Comparison of ENCODE assay signal across 10 cellular contexts in genomic region chr20:45342863-45343444, GRCh38. TPM values are rescaled to one million over a fixed set of nuclear protein-coding genes. Genes with fewer than 3 reads are reported as not detected.
A peak's percentile ranks its signal among the peaks of the same experiment; 100 is the strongest.
DNase-seq lines count a peak whose midpoint lies in the region; ATAC-seq and TF ChIP-seq lines count a peak whose summit lies in the region.
"Had no signal": no experiment of that assay in that cellular context is flagged by ENCODE, and none has a peak within 500 bp of the region (broad histone marks: within the 10 kb centered on the region; RNA-seq: fewer than 3 reads in every experiment).

No MANE protein-coding gene starts in this region.

- no peak for TF ChIP-seq CTCF in epithelial cell of esophagus (IDR thresholded peaks at IDR 0.05; ENCODE audit: insufficient read depth, low read depth, low read length, missing control alignments)
- no peak for TF ChIP-seq CTCF in nephron (IDR thresholded peaks at IDR 0.05; ENCODE audit: unreplicated experiment in 3 of 3)

- H3K36me3 Mint-ChIP-seq in stimulated activated naive CD8-positive, alpha-beta T cell treated with anti-CD3 and anti-CD28 coated beads, Interleukin-15, Interleukin-2, amounts not matched to agents 100 ng/mL and 50 ng/mL, for 24 hours (ENCODE audit: low read depth), result peaks cover 57% of the 10 kb centered on the region
- no peaks in the 10 kb centered on the region for H3K36me3 Mint-ChIP-seq in nephron (ENCODE audit: low read depth)
- H3K36me3 Mint-ChIP-seq in activated naive CD4-positive, alpha-beta T cell treated with anti-CD3 and anti-CD28 coated beads, Interleukin-2, amount 50 U/mL, for 72 hours, result peaks cover 4% of the 10 kb centered on the region in 2 donors

- peak overlapping the region; percentile 63 for H3K4me3 ChIP-seq in epithelial cell of esophagus (ENCODE audit: low read length)

- H3K9me3 Mint-ChIP-seq in stimulated activated naive CD8-positive, alpha-beta T cell treated with anti-CD3 and anti-CD28 coated beads, Interleukin-15, Interleukin-2, amounts not matched to agents 100 ng/mL and 50 ng/mL, for 24 hours, result no peaks in the 10 kb centered on the region
- no peaks in the 10 kb centered on the region for H3K9me3 Mint-ChIP-seq in nephron
- no peaks in the 10 kb centered on the region for H3K9me3 Mint-ChIP-seq in activated naive CD4-positive, alpha-beta T cell treated with anti-CD3 and anti-CD28 coated beads, Interleukin-2, amount 50 U/mL, for 72 hours

- H3K4me3 Mint-ChIP-seq in stimulated activated naive CD8-positive, alpha-beta T cell treated with anti-CD3 and anti-CD28 coated beads, Interleukin-15, Interleukin-2, amounts not matched to agents 100 ng/mL and 50 ng/mL, for 24 hours, result peak overlapping the region; percentile 20
- peak overlapping the region in 2 of 3 experiments; percentile 68 to 74 for H3K4me3 Mint-ChIP-seq in nephron

- no peak overlapping the region for H3K27ac Mint-ChIP-seq in stimulated activated naive CD8-positive, alpha-beta T cell treated with anti-CD3 and anti-CD28 coated beads, Interleukin-15, Interleukin-2, amounts not matched to agents 100 ng/mL and 50 ng/mL, for 24 hours
- H3K27ac Mint-ChIP-seq in nephron, result peak overlapping the region; percentile 91 to 99 (median 98)
- H3K27ac Mint-ChIP-seq in activated naive CD4-positive, alpha-beta T cell treated with anti-CD3 and anti-CD28 coated beads, Interleukin-2, amount 50 U/mL, for 72 hours, result no peak overlapping the region

- peaks cover 4% of the 10 kb centered on the region for H3K27me3 Mint-ChIP-seq in stimulated activated naive CD8-positive, alpha-beta T cell treated with anti-CD3 and anti-CD28 coated beads, Interleukin-15, Interleukin-2, amounts not matched to agents 100 ng/mL and 50 ng/mL, for 24 hours
- peaks cover 13% of the 10 kb centered on the region for H3K27me3 Mint-ChIP-seq in nephron (ENCODE audit: low read depth)

- ATAC-seq in stimulated activated naive CD8-positive, alpha-beta T cell treated with anti-CD3 and anti-CD28 coated beads, Interleukin-15, Interleukin-2, amounts not matched to agents 100 U/mL and 50 U/mL, for 24 hours, result no peak
- ATAC-seq in activated naive CD4-positive, alpha-beta T cell treated with anti-CD3 and anti-CD28 coated beads, Interleukin-2, amount 50 U/mL, for 72 hours, result no peak
- ATAC-seq in HG03025 (IDR thresholded peaks at IDR 0.05; ENCODE audit: low FRiP score, unreplicated experiment) (no peak), GM18867 (IDR thresholded peaks at IDR 0.05; ENCODE audit: unreplicated experiment) (no peak), GM18517 (IDR thresholded peaks at IDR 0.05; ENCODE audit: unreplicated experiment) (no peak)

- DNase-seq in stimulated activated naive CD8-positive, alpha-beta T cell treated with anti-CD3 and anti-CD28 coated beads, Interleukin-15, Interleukin-2, amounts not matched to agents 100 U/mL and 50 U/mL, for 24 hours, result no peak
- DNase-seq in epithelial cell of esophagus (ENCODE audit: low read depth), result no peak
- no peak for DNase-seq in activated naive CD4-positive, alpha-beta T cell treated with anti-CD3 and anti-CD28 coated beads, Interleukin-2, amount 50 U/mL, for 72 hours (ENCODE audit: low spot score in 2 of 2)
- DNase-seq: stimulated activated naive CD4-positive, alpha-beta T cell had no signal

- H3K4me1 Mint-ChIP-seq in stimulated activated naive CD8-positive, alpha-beta T cell treated with anti-CD3 and anti-CD28 coated beads, Interleukin-15, Interleukin-2, amounts not matched to agents 100 ng/mL and 50 ng/mL, for 24 hours (ENCODE audit: low read depth), result peaks cover 49% of the 10 kb centered on the region
- peaks cover 80% of the 10 kb centered on the region for H3K4me1 Mint-ChIP-seq in nephron

RNA-seq across cellular contexts. Expression of gene SDC4, which starts 5.3 kb away (rescaled TPM):
- total RNA-seq in activated naive CD4-positive, alpha-beta T cell treated with anti-CD3 and anti-CD28 coated beads, Interleukin-2, amount 50 U/mL, for 72 hours, result 10 to 100 TPM; 23.5 to 33.0 TPM

RNA-seq across cellular contexts. Expression of gene SYS1, which starts 20.0 kb away (rescaled TPM):
- total RNA-seq in activated naive CD4-positive, alpha-beta T cell treated with anti-CD3 and anti-CD28 coated beads, Interleukin-2, amount 50 U/mL, for 72 hours, result 10 to 100 TPM; 28.0 to 33.3 TPM

RNA-seq across cellular contexts. Expression of gene MATN4, which starts 34.9 kb away (rescaled TPM):
- 1 to 10 TPM in 1 of 2 donors, under 1 TPM in 1; 0.11 to 1.4 TPM for total RNA-seq in activated naive CD4-positive, alpha-beta T cell treated with anti-CD3 and anti-CD28 coated beads, Interleukin-2, amount 50 U/mL, for 72 hours

RNA-seq across cellular contexts. Expression of gene TP53TG5, which starts 35.2 kb away (rescaled TPM):
- total RNA-seq in activated naive CD4-positive, alpha-beta T cell treated with anti-CD3 and anti-CD28 coated beads, Interleukin-2, amount 50 U/mL, for 72 hours, result under 1 TPM; 0.16 to 0.45 TPM

RNA-seq across cellular contexts. Expression of gene RBPJL, which starts 36.3 kb away (rescaled TPM):
- not detected for total RNA-seq in activated naive CD4-positive, alpha-beta T cell treated with anti-CD3 and anti-CD28 coated beads, Interleukin-2, amount 50 U/mL, for 72 hours
- total RNA-seq: posterior vena cava had no signal

Comparison
In these comparisons a context has a peak if more than half of its experiments do, and no peak if none do; other contexts are left out.
1. H3K27ac Mint-ChIP-seq: peak in nephron (3 of 3); none in stimulated activated naive CD8-positive, alpha-beta T cell treated with anti-CD3 and anti-CD28 coated beads, Interleukin-15, Interleukin-2, amounts not matched to agents 100 ng/mL and 50 ng/mL, for 24 hours (single experiment) and activated naive CD4-positive, alpha-beta T cell treated with anti-CD3 and anti-CD28 coated beads, Interleukin-2, amount 50 U/mL, for 72 hours (0 of 2).